1 cellular context compared by ENCODE assay signal in the genomic region with DNA sequence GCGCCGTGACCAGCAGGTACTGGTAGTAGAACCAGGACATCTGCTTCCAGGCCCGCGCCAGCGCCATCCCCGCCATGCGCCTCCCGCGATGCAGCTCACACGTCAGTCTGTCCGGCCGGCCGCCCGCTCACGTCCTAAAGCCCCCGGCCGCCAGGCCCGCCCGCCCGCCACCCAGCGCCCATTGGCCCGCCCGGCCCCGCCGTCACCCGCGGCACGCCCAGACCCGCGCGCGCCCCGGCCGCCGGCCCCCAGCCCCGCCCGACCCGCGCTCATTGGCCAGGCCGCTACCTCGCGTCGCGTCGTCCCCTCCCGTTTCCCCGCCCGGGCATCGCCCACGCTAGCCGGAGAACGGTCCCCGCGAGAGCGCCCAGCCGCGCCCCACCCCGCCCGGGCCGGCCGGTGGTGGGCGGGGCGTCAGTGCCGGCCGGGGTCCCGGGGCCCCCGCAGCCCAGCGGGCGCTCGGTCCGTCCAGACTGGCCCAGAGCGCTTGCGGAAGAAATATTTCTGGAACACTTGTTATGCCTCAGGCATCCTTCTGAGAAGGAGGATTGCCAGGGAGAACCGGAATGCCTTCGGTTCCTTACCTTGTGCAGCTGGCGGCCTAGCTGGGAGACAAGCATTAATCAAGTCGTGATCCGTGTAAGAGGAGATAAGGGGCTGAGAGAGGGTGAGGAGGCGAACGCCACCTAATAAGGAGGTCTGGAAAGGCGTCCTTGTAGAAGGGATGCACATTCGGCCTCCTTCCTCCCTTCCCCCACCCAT.
TF ChIP-seq lines count a peak whose summit lies in the region.

A gene with protein sequence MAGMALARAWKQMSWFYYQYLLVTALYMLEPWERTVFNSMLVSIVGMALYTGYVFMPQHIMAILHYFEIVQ (minus strand): TSS at position 109 of the 762 bp plus-strand sequence. CDS start 33 bp downstream, at position 76.

TF ChIP-seq in GM12878, 131 proteins besides CTCF, POLR2A, EP300 and RAD21 (continued from another document):
- TF ChIP-seq TCF12 (IDR thresholded peaks at IDR 0.05; ENCODE audit: low read depth, low read length) (peak; percentile 48; the same call in 1 of the 2 replicates), TARDBP (IDR thresholded peaks at IDR 0.05; ENCODE audit: borderline replicate concordance) (no peak), BHLHE40 (IDR thresholded peaks at IDR 0.05; ENCODE audit: borderline replicate concordance in 1 of 2, low read depth in 2 of 2, low read length in 1 of 2) (peak in 1 of 2 experiments; percentile 36; a peak in 1 of 4 replicates), TCF3 (IDR thresholded peaks at IDR 0.05; ENCODE audit: borderline replicate concordance, insufficient read depth, low read depth, low read length) (peak; percentile 61; the same call in 1 of the 2 replicates), KLF5 (IDR thresholded peaks at IDR 0.05; ENCODE audit: partially characterized antibody) (peak; percentile 79), SMARCA5 (IDR thresholded peaks at IDR 0.05) (peak; percentile 33; the same call in 1 of the 2 replicates), CREB1 (IDR thresholded peaks at IDR 0.05; ENCODE audit: low read depth) (peak; percentile 73; the same call in 1 of the 2 replicates), MYB (IDR thresholded peaks at IDR 0.05; ENCODE audit: borderline replicate concordance, low read depth, low read length) (no peak), LARP7 (IDR thresholded peaks at IDR 0.05) (0 out of 2 replicates have a peak, but pooled peaks have one; percentile 53), SP1 (IDR thresholded peaks at IDR 0.05; ENCODE audit: low read depth, low read length) (peak; percentile 41), DPF2 (IDR thresholded peaks at IDR 0.05) (peak; percentile 49), EGR1 (IDR thresholded peaks at IDR 0.05; ENCODE audit: borderline replicate concordance in 1 of 2, low read depth in 2 of 2, low read length in 2 of 2) (peak in 1 of 2 experiments; percentile 97; a peak in 2 of 3 replicates), POLR2AphosphoS5 (IDR thresholded peaks at IDR 0.05; ENCODE audit: low read length) (peak; percentile 94), FOXM1 (IDR thresholded peaks at IDR 0.05; ENCODE audit: low read depth, low read length) (no peak), IKZF1 (conservative IDR thresholded peaks at IDR 0.05) (peak; percentile 52; the same call in 1 of the 2 replicates), POU2F2 (IDR thresholded peaks at IDR 0.05; ENCODE audit: borderline replicate concordance, low read depth, low read length) (peak; percentile 51; the same call in 1 of the 3 replicates), ZNF24 (IDR thresholded peaks at IDR 0.05) (no peak), YY1 (IDR thresholded peaks at IDR 0.05; ENCODE audit: low read depth, low read length) (peak; percentile 78; the same call in 1 of the 2 replicates), NRF1 (conservative IDR thresholded peaks at IDR 0.05; ENCODE audit: low read depth, low read length) (no peak), ETV6 (conservative IDR thresholded peaks at IDR 0.05 in 1 of 2, IDR thresholded peaks at IDR 0.05 in 1 of 2; ENCODE audit: borderline replicate concordance in 1 of 2, low read depth in 1 of 2) (0 out of 4 replicates have a peak, but pooled peaks of 1 of the 2 experiments have one; percentile 26), MEF2B (IDR thresholded peaks at IDR 0.05; ENCODE audit: partially characterized antibody, poor library complexity, severe bottlenecking) (peak; percentile 13), CBX3 (IDR thresholded peaks at IDR 0.05; ENCODE audit: borderline replicate concordance, low read depth) (no peak), MXI1 (IDR thresholded peaks at IDR 0.05; ENCODE audit: low read depth, low read length) (peak; percentile 42), TAF1 (IDR thresholded peaks at IDR 0.05; ENCODE audit: borderline replicate concordance, low read depth, low read length) (peak; percentile 73; the same call in 1 of the 2 replicates), EED (IDR thresholded peaks at IDR 0.05; ENCODE audit: low read depth) (no peak), SMAD5 (IDR thresholded peaks at IDR 0.05; ENCODE audit: low read depth) (peak; percentile 62; the same call in 1 of the 2 replicates), PML (IDR thresholded peaks at IDR 0.05; ENCODE audit: low read length) (peak; percentile 40; the same call in 1 of the 2 replicates), SRF (IDR thresholded peaks at IDR 0.05; ENCODE audit: low read depth in 2 of 2, low read length in 2 of 2) (0 out of 4 replicates have a peak, but pooled peaks of 1 of the 2 experiments have one; percentile 5), CHD2 (IDR thresholded peaks at IDR 0.05; ENCODE audit: borderline replicate concordance, low read depth, low read length) (peak; percentile 89), IKZF2 (IDR thresholded peaks at IDR 0.05) (0 out of 4 replicates have a peak, but pooled peaks of 1 of the 2 experiments have one; percentile 16), BACH1 (IDR thresholded peaks at IDR 0.05; ENCODE audit: borderline replicate concordance) (0 out of 2 replicates have a peak, but pooled peaks have one; percentile 48), HDGF (IDR thresholded peaks at IDR 0.05) (peak; percentile 54; the same call in 1 of the 2 replicates), CHD1 (IDR thresholded peaks at IDR 0.05; ENCODE audit: low read depth, low read length) (0 out of 2 replicates have a peak, but pooled peaks have one; percentile 1)
- TF ChIP-seq, protein P1, sequence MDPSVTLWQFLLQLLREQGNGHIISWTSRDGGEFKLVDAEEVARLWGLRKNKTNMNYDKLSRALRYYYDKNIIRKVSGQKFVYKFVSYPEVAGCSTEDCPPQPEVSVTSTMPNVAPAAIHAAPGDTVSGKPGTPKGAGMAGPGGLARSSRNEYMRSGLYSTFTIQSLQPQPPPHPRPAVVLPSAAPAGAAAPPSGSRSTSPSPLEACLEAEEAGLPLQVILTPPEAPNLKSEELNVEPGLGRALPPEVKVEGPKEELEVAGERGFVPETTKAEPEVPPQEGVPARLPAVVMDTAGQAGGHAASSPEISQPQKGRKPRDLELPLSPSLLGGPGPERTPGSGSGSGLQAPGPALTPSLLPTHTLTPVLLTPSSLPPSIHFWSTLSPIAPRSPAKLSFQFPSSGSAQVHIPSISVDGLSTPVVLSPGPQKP (IDR thresholded peaks at IDR 0.05; ENCODE audit: low read depth, low read length) = no peak
- TF ChIP-seq, protein P2, sequence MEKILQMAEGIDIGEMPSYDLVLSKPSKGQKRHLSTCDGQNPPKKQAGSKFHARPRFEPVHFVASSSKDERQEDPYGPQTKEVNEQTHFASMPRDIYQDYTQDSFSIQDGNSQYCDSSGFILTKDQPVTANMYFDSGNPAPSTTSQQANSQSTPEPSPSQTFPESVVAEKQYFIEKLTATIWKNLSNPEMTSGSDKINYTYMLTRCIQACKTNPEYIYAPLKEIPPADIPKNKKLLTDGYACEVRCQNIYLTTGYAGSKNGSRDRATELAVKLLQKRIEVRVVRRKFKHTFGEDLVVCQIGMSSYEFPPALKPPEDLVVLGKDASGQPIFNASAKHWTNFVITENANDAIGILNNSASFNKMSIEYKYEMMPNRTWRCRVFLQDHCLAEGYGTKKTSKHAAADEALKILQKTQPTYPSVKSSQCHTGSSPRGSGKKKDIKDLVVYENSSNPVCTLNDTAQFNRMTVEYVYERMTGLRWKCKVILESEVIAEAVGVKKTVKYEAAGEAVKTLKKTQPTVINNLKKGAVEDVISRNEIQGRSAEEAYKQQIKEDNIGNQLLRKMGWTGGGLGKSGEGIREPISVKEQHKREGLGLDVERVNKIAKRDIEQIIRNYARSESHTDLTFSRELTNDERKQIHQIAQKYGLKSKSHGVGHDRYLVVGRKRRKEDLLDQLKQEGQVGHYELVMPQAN (conservative IDR thresholded peaks at IDR 0.05) = peak; percentile 53; the same call in 1 of the 2 replicates
